ENCODE assay signal across 30 cellular contexts in the genomic region with DNA sequence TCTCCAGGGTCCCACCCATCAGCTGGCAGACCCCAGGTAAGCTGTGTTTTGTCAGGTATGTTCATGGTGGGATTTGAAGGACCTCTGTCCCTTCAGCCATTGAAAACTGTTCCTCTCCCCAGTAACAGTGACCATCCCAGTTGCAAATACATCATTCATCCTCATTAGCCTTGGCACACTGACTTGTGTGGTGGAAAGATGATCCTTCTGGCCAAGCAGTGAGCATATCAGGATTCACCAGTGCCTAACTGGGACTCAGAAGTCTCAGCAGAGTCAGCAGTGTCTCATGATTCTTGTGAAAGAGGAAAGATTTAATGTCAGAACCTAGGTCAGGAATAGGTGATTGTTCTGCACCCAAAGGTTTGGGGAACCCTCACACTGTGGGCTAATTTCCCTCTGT.
"Had no signal": no experiment of that assay in that cellular context is flagged by ENCODE, and none has a peak within 500 bp of the region (broad histone marks: within the 10 kb centered on the region; RNA-seq: fewer than 3 reads in every experiment).

No MANE protein-coding gene starts in this region.

- H3K27me3 ChIP-seq: esophagus squamous epithelium, pancreas, sigmoid colon, testis had no signal

- ATAC-seq: naive thymus-derived CD4-positive, alpha-beta T cell; pancreas had no signal

- H3K4me3 ChIP-seq: esophagus squamous epithelium, pancreas, prostate gland, sigmoid colon, testis had no signal

- H3K9me3 ChIP-seq: esophagus squamous epithelium, pancreas, prostate gland, sigmoid colon, testis had no signal

- H3K27ac ChIP-seq: epithelial cell of prostate, esophagus squamous epithelium, pancreas, prostate gland, sigmoid colon, testis had no signal

- H3K9me3 Mint-ChIP-seq: naive thymus-derived CD4-positive, alpha-beta T cell; T-helper 2 cell treated with Interferon-gamma antibody and Interleukin-4, amounts not matched to agents 5 μg/mL and 100 μg/mL, for 36 hours had no signal

- H3K36me3 ChIP-seq: pancreas, prostate gland, sigmoid colon had no signal

- H3K4me3 Mint-ChIP-seq: activated naive CD8-positive, alpha-beta T cell; naive thymus-derived CD4-positive, alpha-beta T cell; T-helper 2 cell treated with Interferon-gamma antibody and Interleukin-4, amounts not matched to agents 5 μg/mL and 100 μg/mL, for 36 hours had no signal

- H3K4me1 ChIP-seq: pancreas had no signal

- H3K27ac Mint-ChIP-seq: activated naive CD8-positive, alpha-beta T cell; naive thymus-derived CD4-positive, alpha-beta T cell; T-helper 2 cell treated with Interferon-gamma antibody and Interleukin-4, amounts not matched to agents 5 μg/mL and 100 μg/mL, for 36 hours had no signal

- FAIRE-seq: colon, endometrium, keratinocyte, pancreas, urothelium cell line had no signal

- DNase-seq: activated CD4-positive, alpha-beta T cell treated with anti-CD3 and anti-CD28 coated beads for 48 hours; activated CD4-positive, alpha-beta T cell treated with anti-CD3 and anti-CD28 coated beads, Interleukin-2, amount 50 U/mL, for 48 hours; activated CD8-positive, alpha-beta memory T cell treated with anti-CD3 and anti-CD28 coated beads for 24 hours; activated effector memory CD4-positive, alpha-beta T cell treated with Interleukin-2 at 50 U/mL for 16 hours; activated naive CD4-positive, alpha-beta T cell treated with Interleukin-2 at 50 U/mL for 16 hours; anterior cingulate cortex; dermis blood vessel endothelial cell; effector CD8-positive, alpha-beta T cell; esophagus squamous epithelium; head of caudate nucleus; hippocampal formation; left cardiac atrium; mammary epithelial cell; naive thymus-derived CD4-positive, alpha-beta T cell; sigmoid colon; stimulated activated CD4-positive, alpha-beta T cell treated with anti-CD3 and anti-CD28 coated beads, Interleukin-15, amount 100 ng/mL, for 24 hours; stimulated activated CD4-positive, alpha-beta T cell treated with anti-CD3 and anti-CD28 coated beads, Interleukin-2, amount 100 ng/mL, for 24 hours; stimulated activated naive CD4-positive, alpha-beta T cell treated with Interleukin-2 at 50 U/mL for 16 hours; T-helper 1 cell; testis; trophoblast cell had no signal
